9 cellular contexts compared by ENCODE assay signal in the genomic region with DNA sequence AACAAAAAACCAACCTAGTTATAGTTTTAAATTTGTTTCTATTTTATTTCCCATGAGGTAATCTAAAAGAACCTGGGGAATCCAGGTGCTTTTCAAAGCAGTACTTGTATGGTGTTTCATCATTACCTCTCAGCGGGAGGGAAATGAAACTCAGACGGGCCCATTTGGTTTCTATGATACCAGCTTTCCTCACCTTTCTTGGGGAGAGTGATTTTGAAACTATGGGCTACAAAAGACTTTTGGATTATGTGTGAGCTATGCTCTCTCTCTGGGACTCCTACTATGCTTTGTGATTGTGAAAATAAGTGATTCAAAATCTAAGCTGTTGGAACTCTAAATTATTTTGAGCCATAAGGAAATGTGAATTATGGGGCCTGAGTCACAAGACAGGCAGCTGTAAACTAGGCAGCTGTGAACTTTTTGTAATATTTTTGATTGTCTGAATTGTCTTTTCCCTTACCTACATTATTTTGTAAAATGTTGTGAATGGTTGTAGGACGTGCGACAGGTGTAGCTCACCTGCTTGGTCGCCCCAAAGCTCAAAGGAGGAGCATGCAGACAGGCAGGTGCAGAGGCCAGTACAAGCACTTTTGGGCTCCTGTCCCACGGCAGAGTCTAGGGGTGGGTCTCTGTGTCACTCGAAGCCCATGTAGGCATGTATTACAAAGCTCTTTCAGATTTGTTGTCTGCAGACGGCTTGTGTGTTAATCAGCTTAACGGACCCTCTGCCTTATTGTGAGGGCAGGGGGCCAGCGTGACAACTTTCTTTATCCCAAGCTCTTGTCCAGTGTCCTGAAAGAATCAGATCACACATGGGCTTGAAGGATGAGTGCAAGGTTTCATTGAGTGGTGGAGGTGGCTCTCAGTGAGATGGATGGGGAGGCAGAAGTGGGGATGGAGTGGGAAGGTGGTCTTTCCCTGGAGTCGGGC.
DNase-seq lines count a peak whose midpoint lies in the region; ATAC-seq and TF ChIP-seq lines count a peak whose summit lies in the region.
"Had no signal": no experiment of that assay in that cellular context is flagged by ENCODE, and none has a peak within 500 bp of the region (broad histone marks: within the 10 kb centered on the region; RNA-seq: fewer than 3 reads in every experiment).

No MANE protein-coding gene starts in this region.

- TF ChIP-seq CTCF in Caco-2 (IDR thresholded peaks at IDR 0.05; ENCODE audit: insufficient read depth in 1 of 2, low read depth in 1 of 2, low read length in 1 of 2, severe bottlenecking in 1 of 2, unreplicated experiment in 1 of 2) (no peak), omental fat pad (IDR thresholded peaks at IDR 0.05) (no peak), BE2C (IDR thresholded peaks at IDR 0.05; ENCODE audit: low read depth, low read length) (no peak)

- peaks cover 22% of the 10 kb centered on the region for H3K4me1 ChIP-seq in Caco-2
- no peaks in the 10 kb centered on the region for H3K4me1 ChIP-seq in BE2C

- H3K27me3 ChIP-seq in Caco-2 (replicated peaks; ENCODE audit: control insufficient read depth, insufficient read depth, low read length) (no peaks in the 10 kb centered on the region), BE2C (peaks cover 18% of the 10 kb centered on the region)

- BruUV-seq in Caco-2 (replicated peaks; lab: Mats Ljungman, UMichigan): no TSS peak

- no peaks in the 10 kb centered on the region for H3K27me3 Mint-ChIP-seq in Caco-2 (ENCODE audit: insufficient read depth, unreplicated experiment)

- POLR2A ChIA-PET in Caco-2 (lab: Charles Lee): no interaction called here

- H3K9me3 ChIP-seq in Caco-2 (no peaks in the 10 kb centered on the region), BE2C (no peaks in the 10 kb centered on the region)

- H3K27ac Mint-ChIP-seq in Caco-2 (ENCODE audit: unreplicated experiment): peak overlapping the region; percentile 65
- H3K27ac Mint-ChIP-seq in activated naive CD4-positive, alpha-beta T cell treated with anti-CD3 and anti-CD28 coated beads, Interleukin-2, amount 50 U/mL, for 72 hours: peak overlapping the region; percentile 83 to 92

- CTCF ChIA-PET in Caco-2 (lab: Charles Lee): no interaction called here

- no peaks in the 10 kb centered on the region for H3K9me3 Mint-ChIP-seq in Caco-2 (ENCODE audit: unreplicated experiment)
- H3K9me3 Mint-ChIP-seq in activated naive CD4-positive, alpha-beta T cell treated with anti-CD3 and anti-CD28 coated beads, Interleukin-2, amount 50 U/mL, for 72 hours: no peaks in the 10 kb centered on the region

- no peak for DNase-seq in Caco-2
- peak in 1 of 2 donors; percentile 48 for DNase-seq in activated naive CD4-positive, alpha-beta T cell treated with anti-CD3 and anti-CD28 coated beads, Interleukin-2, amount 50 U/mL, for 72 hours (ENCODE audit: low spot score in 2 of 2)
- no peak for DNase-seq in islet precursor cell
- no peak for DNase-seq in omental fat pad (ENCODE audit: low spot score)
- no peak for DNase-seq in DMS 273 (lab: John Stamatoyannopoulos, UW; ENCODE audit: unreplicated experiment)
- no peak for DNase-seq in BE2C
- DNase-seq: NCI-H774 had no signal

- H3K4me1 Mint-ChIP-seq in Caco-2 (ENCODE audit: low read depth, unreplicated experiment): peaks cover 30% of the 10 kb centered on the region

- intact Hi-C loops in Caco-2 (cut with micrococcal nuclease; ENCODE audit: unreplicated experiment): no loop called here

- H3K36me3 ChIP-seq in Caco-2 (ENCODE audit: control insufficient read depth, insufficient read depth, low read length) (no peaks in the 10 kb centered on the region), BE2C (no peaks in the 10 kb centered on the region)

- ATAC-seq in GM19372 (IDR thresholded peaks at IDR 0.05; ENCODE audit: low read depth, unreplicated experiment) (peak; percentile 54), HG03108 (IDR thresholded peaks at IDR 0.05; ENCODE audit: unreplicated experiment) (peak; percentile 53), omental fat pad (ENCODE audit: low FRiP score) (no peak)
- peak; percentile 91 to 94 for ATAC-seq in activated naive CD4-positive, alpha-beta T cell treated with anti-CD3 and anti-CD28 coated beads, Interleukin-2, amount 50 U/mL, for 72 hours

- H3K4me3 ChIP-seq in Caco-2 (ENCODE audit: low read depth, low read length) (no peak overlapping the region), BE2C (ENCODE audit: low read depth, low read length) (no peak overlapping the region)

- no peaks in the 10 kb centered on the region for H3K36me3 Mint-ChIP-seq in Caco-2 (ENCODE audit: insufficient read depth, unreplicated experiment)
- no peaks in the 10 kb centered on the region for H3K36me3 Mint-ChIP-seq in activated naive CD4-positive, alpha-beta T cell treated with anti-CD3 and anti-CD28 coated beads, Interleukin-2, amount 50 U/mL, for 72 hours

- H3K4me3 Mint-ChIP-seq in Caco-2 (ENCODE audit: unreplicated experiment): no peak overlapping the region
